ENCODE assay signal across 8 cellular contexts in genomic region chr19:58518261-58519086, GRCh38. TPM values are rescaled to one million over a fixed set of nuclear protein-coding genes. Genes with fewer than 3 reads are reported as not detected.
DNase-seq lines count a peak whose midpoint lies in the region; ATAC-seq and TF ChIP-seq lines count a peak whose summit lies in the region.

No MANE protein-coding gene starts in this region.

- H3K36me3 Mint-ChIP-seq in activated CD4-positive, alpha-beta memory T cell treated with anti-CD3 and anti-CD28 coated beads, Interleukin-2, amount 10 ng/mL, durations not matched to agents 7 days and 5 days (ENCODE audit: low read depth): peaks cover 31% of the 10 kb centered on the region

- H3K9me3 ChIP-seq in hepatocyte (ENCODE audit: low read depth) (no peaks in the 10 kb centered on the region), stomach (no peaks in the 10 kb centered on the region)

- H3K4me3 ChIP-seq in hepatocyte (peak overlapping the region; percentile 90), stomach (peak overlapping the region; percentile 80 to 94 (median 86))

- H3K79me2 ChIP-seq in hepatocyte: peaks cover 48% of the 10 kb centered on the region

- no peaks in the 10 kb centered on the region for H3K27me3 Mint-ChIP-seq in activated CD4-positive, alpha-beta memory T cell treated with anti-CD3 and anti-CD28 coated beads, Interleukin-2, amount 10 ng/mL, durations not matched to agents 7 days and 5 days

- H3K4me3 Mint-ChIP-seq in activated CD4-positive, alpha-beta memory T cell treated with anti-CD3 and anti-CD28 coated beads, Interleukin-2, amount 10 ng/mL, durations not matched to agents 7 days and 5 days: peak overlapping the region; percentile 94

- peak overlapping the region; percentile 93 for H2AFZ ChIP-seq in hepatocyte

- H3K27ac ChIP-seq in hepatocyte: peak overlapping the region; percentile 99
- H3K27ac ChIP-seq in stomach: peak overlapping the region; percentile 96 to 100 (median 98)

- intact Hi-C loops in stomach (cut with DNase I; ENCODE audit: low total_unique reads): no loop called here

- TF ChIP-seq EP300 in stomach (IDR thresholded peaks at IDR 0.05): no peak

- peak; percentile 42 for DNase-seq in stimulated activated CD4-positive, alpha-beta T cell treated with anti-CD3 and anti-CD28 coated beads, Interleukin-15, amount 100 ng/mL, for 24 hours
- DNase-seq in stimulated activated CD4-positive, alpha-beta T cell treated with anti-CD3 and anti-CD28 coated beads, Interleukin-2, amount 100 ng/mL, for 48 hours: no peak
- DNase-seq in activated CD4-positive, alpha-beta memory T cell treated with anti-CD3 and anti-CD28 coated beads, Interleukin-2, amount 10 ng/mL, durations not matched to agents 7 days and 5 days: no peak
- DNase-seq in hepatocyte (ENCODE audit: low spot score): no peak
- no peak for DNase-seq in stomach
- no peak for DNase-seq in COLO668 (lab: John Stamatoyannopoulos, UW; ENCODE audit: unreplicated experiment)
- no peak for DNase-seq in RPMI8226

- H3K4me1 ChIP-seq in hepatocyte (ENCODE audit: insufficient read depth) (peaks cover 30% of the 10 kb centered on the region), stomach (peaks cover 33 to 70% (median 64%) of the 10 kb centered on the region in 4 donors)

- POLR2A ChIA-PET in activated CD4-positive, alpha-beta memory T cell treated with anti-CD3 and anti-CD28 coated beads, Interleukin-2, amount 10 ng/mL, durations not matched to agents 7 days and 5 days (lab: Charles Lee): interaction anchor here (0.9 to 4.2 kb wide), 19 partner anchors 10 to 365 kb away, joined by 3 to 57 read pairs (median 5); partner anchors contain the start of genes CHMP2A, MZF1, RPS5 and TRIM28

- no peak for TF ChIP-seq CTCF in hepatocyte (IDR thresholded peaks at IDR 0.05; ENCODE audit: poor library complexity)
- TF ChIP-seq CTCF in stomach (IDR thresholded peaks at IDR 0.05): peak in 3 of 7 experiments; percentile 28 to 58 (median 35)

- H3K27ac Mint-ChIP-seq in activated CD4-positive, alpha-beta memory T cell treated with anti-CD3 and anti-CD28 coated beads, Interleukin-2, amount 10 ng/mL, durations not matched to agents 7 days and 5 days: peak overlapping the region; percentile 99

- ATAC-seq in GM18498 (IDR thresholded peaks at IDR 0.05; ENCODE audit: unreplicated experiment): no peak

- no peaks in the 10 kb centered on the region for H3K27me3 ChIP-seq in hepatocyte
- H3K27me3 ChIP-seq in stomach: no peaks in the 10 kb centered on the region

- no peak for TF ChIP-seq POLR2A in stomach (IDR thresholded peaks at IDR 0.05)

- CTCF ChIA-PET in activated CD4-positive, alpha-beta memory T cell treated with anti-CD3 and anti-CD28 coated beads, Interleukin-2, amount 10 ng/mL, durations not matched to agents 7 days and 5 days (lab: Charles Lee): interaction anchor here (0.6 to 3.0 kb wide), 21 partner anchors 14 to 336 kb away, joined by 3 to 49 read pairs (median 6); partner anchors contain the start of genes CHMP2A, UBE2M and ZNF274

- WGBS in hepatocyte (ENCODE audit: low lambda C conversion rate, missing lambda C conversion rate): 26% methylated on average over 22 of the region's 22 CpGs
- WGBS in stomach, 5 donors: 5 to 9% (median 7%) methylated on average over 18 to 22 of the region's 22 CpGs

- no peaks in the 10 kb centered on the region for H3K36me3 ChIP-seq in hepatocyte (replicated peaks; ENCODE audit: insufficient read depth, low read depth)
- peaks cover 16 to 25% (median 23%) of the 10 kb centered on the region in 4 donors for H3K36me3 ChIP-seq in stomach

- peak overlapping the region; percentile 99 for H3K4me2 ChIP-seq in hepatocyte

- peaks cover 57% of the 10 kb centered on the region for H3K4me1 Mint-ChIP-seq in activated CD4-positive, alpha-beta memory T cell treated with anti-CD3 and anti-CD28 coated beads, Interleukin-2, amount 10 ng/mL, durations not matched to agents 7 days and 5 days

- H3K9me2 ChIP-seq in hepatocyte (replicated peaks; ENCODE audit: insufficient read depth): no peaks in the 10 kb centered on the region

- no peaks in the 10 kb centered on the region for H3K9me3 Mint-ChIP-seq in activated CD4-positive, alpha-beta memory T cell treated with anti-CD3 and anti-CD28 coated beads, Interleukin-2, amount 10 ng/mL, durations not matched to agents 7 days and 5 days

- peaks cover 5% of the 10 kb centered on the region for H4K20me1 ChIP-seq in hepatocyte (ENCODE audit: insufficient read depth, poor library complexity, severe bottlenecking)

RNA-seq across cellular contexts. Expression of gene ZBTB45, which starts 1.1 kb away (rescaled TPM):
- total RNA-seq in activated CD4-positive, alpha-beta memory T cell treated with anti-CD3 and anti-CD28 coated beads, Interleukin-2, amount 10 ng/mL, durations not matched to agents 7 days and 5 days: 10 to 100 TPM; 15.8 to 17.4 TPM
- total RNA-seq in hepatocyte: 3.3 and 5.4 TPM in 2 replicates
- 18.5 and 21.6 TPM in 2 replicates for polyA plus RNA-seq in hepatocyte
- 10 to 100 TPM in 3 of 5 donors, 1 to 10 TPM in 1, not detected in 1; 2.4 to 49.0 (median 20.1) TPM for total RNA-seq in stomach
- 1 to 10 TPM; 5.6 to 8.2 (median 6.6) TPM for polyA plus RNA-seq in stomach

RNA-seq across cellular contexts. Expression of gene SLC27A5, which starts 6.7 kb away (rescaled TPM):
- total RNA-seq in activated CD4-positive, alpha-beta memory T cell treated with anti-CD3 and anti-CD28 coated beads, Interleukin-2, amount 10 ng/mL, durations not matched to agents 7 days and 5 days: 10 to 100 TPM; 16.8 to 17.1 TPM
- total RNA-seq in hepatocyte (8.4 and 9.0 TPM in 2 replicates), stomach (1 to 10 TPM in 3 of 5 donors, under 1 TPM in 1, not detected in 1; 0.87 to 3.3 (median 1.3) TPM)
- polyA plus RNA-seq in hepatocyte (13.8 and 19.1 TPM in 2 replicates), stomach (10 to 100 TPM in 2 of 3 donors, 1 to 10 TPM in 1; 8.4 to 18.4 (median 16.0) TPM)

RNA-seq across cellular contexts. Expression of gene TRIM28, which starts 25.4 kb away (rescaled TPM):
- 100 to 1,000 TPM; 345 TPM for total RNA-seq in activated CD4-positive, alpha-beta memory T cell treated with anti-CD3 and anti-CD28 coated beads, Interleukin-2, amount 10 ng/mL, durations not matched to agents 7 days and 5 days
- total RNA-seq in hepatocyte: 189 and 191 TPM in 2 replicates
- 159 and 180 TPM in 2 replicates for polyA plus RNA-seq in hepatocyte
- 100 to 1,000 TPM in 4 of 5 donors, 10 to 100 TPM in 1; 95.5 to 923 (median 243) TPM for total RNA-seq in stomach
- 100 to 1,000 TPM; 143 to 200 (median 171) TPM for polyA plus RNA-seq in stomach

RNA-seq across cellular contexts. Expression of gene CHMP2A, which starts 36.4 kb away (rescaled TPM):
- 100 to 1,000 TPM; 137 to 144 TPM for total RNA-seq in activated CD4-positive, alpha-beta memory T cell treated with anti-CD3 and anti-CD28 coated beads, Interleukin-2, amount 10 ng/mL, durations not matched to agents 7 days and 5 days
- total RNA-seq in hepatocyte: 88.4 and 122 TPM in 2 replicates
- 188 and 196 TPM in 2 replicates for polyA plus RNA-seq in hepatocyte
- total RNA-seq in stomach: 100 to 1,000 TPM in 2 of 5 donors, 10 to 100 TPM in 3; 55.8 to 260 (median 89.0) TPM
- polyA plus RNA-seq in stomach: 100 to 1,000 TPM; 195 to 338 (median 235) TPM

RNA-seq across cellular contexts. Expression of gene UBE2M, which starts 39.9 kb away (rescaled TPM):
- total RNA-seq in activated CD4-positive, alpha-beta memory T cell treated with anti-CD3 and anti-CD28 coated beads, Interleukin-2, amount 10 ng/mL, durations not matched to agents 7 days and 5 days: 10 to 100 TPM; 87.5 to 92.4 TPM
- 48.5 and 54.4 TPM in 2 replicates for total RNA-seq in hepatocyte
- polyA plus RNA-seq in hepatocyte: 111 TPM in 2 replicates
- total RNA-seq in stomach: 10 to 100 TPM in 3 of 5 donors, 1 to 10 TPM in 1, not detected in 1; 9.8 to 35.3 (median 27.1) TPM
- 10 to 100 TPM; 35.5 to 51.5 (median 41.9) TPM for polyA plus RNA-seq in stomach
